In the genomic region with DNA sequence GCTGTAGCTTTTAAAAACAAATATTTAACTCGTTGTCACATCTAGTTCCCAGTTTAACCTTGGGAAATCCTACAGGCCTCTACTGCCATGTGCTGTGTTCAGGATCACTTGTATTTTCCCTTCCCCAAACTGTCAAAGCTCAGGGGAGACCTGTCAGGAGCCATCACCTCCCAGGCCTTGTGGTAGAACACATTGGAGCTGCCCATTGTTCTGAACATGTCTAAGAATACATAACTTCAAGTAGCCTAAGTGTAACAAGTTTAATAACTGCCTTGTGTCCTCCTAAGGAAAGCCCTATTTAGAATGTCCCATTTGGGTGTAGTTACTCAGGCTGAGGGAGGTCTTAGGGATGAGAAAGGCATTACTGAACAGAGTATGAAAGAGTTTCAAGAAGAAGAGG, we compare ENCODE assay signal across 2 cellular contexts.
TF ChIP-seq lines count a peak whose summit lies in the region.

No MANE protein-coding gene starts in this region.

TF ChIP-seq in HCT116, 20 proteins besides CTCF, POLR2A, EP300 and RAD21:
- TF ChIP-seq, protein P1, sequence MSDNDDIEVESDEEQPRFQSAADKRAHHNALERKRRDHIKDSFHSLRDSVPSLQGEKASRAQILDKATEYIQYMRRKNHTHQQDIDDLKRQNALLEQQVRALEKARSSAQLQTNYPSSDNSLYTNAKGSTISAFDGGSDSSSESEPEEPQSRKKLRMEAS (IDR thresholded peaks at IDR 0.05): no peak
- TF ChIP-seq SIN3A (IDR thresholded peaks at IDR 0.05; ENCODE audit: low read depth) (no peak), FOSL1 (IDR thresholded peaks at IDR 0.05; ENCODE audit: low read depth) (no peak)
- TF ChIP-seq, protein P2, sequence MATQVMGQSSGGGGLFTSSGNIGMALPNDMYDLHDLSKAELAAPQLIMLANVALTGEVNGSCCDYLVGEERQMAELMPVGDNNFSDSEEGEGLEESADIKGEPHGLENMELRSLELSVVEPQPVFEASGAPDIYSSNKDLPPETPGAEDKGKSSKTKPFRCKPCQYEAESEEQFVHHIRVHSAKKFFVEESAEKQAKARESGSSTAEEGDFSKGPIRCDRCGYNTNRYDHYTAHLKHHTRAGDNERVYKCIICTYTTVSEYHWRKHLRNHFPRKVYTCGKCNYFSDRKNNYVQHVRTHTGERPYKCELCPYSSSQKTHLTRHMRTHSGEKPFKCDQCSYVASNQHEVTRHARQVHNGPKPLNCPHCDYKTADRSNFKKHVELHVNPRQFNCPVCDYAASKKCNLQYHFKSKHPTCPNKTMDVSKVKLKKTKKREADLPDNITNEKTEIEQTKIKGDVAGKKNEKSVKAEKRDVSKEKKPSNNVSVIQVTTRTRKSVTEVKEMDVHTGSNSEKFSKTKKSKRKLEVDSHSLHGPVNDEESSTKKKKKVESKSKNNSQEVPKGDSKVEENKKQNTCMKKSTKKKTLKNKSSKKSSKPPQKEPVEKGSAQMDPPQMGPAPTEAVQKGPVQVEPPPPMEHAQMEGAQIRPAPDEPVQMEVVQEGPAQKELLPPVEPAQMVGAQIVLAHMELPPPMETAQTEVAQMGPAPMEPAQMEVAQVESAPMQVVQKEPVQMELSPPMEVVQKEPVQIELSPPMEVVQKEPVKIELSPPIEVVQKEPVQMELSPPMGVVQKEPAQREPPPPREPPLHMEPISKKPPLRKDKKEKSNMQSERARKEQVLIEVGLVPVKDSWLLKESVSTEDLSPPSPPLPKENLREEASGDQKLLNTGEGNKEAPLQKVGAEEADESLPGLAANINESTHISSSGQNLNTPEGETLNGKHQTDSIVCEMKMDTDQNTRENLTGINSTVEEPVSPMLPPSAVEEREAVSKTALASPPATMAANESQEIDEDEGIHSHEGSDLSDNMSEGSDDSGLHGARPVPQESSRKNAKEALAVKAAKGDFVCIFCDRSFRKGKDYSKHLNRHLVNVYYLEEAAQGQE (IDR thresholded peaks at IDR 0.05; ENCODE audit: low read depth): 0 out of 2 replicates have a peak, but pooled peaks have one; percentile 5

TF ChIP-seq in SK-N-SH, 30 proteins besides CTCF, POLR2A, EP300 and RAD21:
- TF ChIP-seq NRF1 (IDR thresholded peaks at IDR 0.05; ENCODE audit: low read depth, low read length): no peak
- TF ChIP-seq, protein P2 (IDR thresholded peaks at IDR 0.05; ENCODE audit: low read depth, low read length): peak; percentile 62; the same call in 1 of the 2 replicates
TF ChIP-seq in SK-N-SH: peak in this region for 1.
